ENCODE assay signal across 1 cellular context in the genomic region with DNA sequence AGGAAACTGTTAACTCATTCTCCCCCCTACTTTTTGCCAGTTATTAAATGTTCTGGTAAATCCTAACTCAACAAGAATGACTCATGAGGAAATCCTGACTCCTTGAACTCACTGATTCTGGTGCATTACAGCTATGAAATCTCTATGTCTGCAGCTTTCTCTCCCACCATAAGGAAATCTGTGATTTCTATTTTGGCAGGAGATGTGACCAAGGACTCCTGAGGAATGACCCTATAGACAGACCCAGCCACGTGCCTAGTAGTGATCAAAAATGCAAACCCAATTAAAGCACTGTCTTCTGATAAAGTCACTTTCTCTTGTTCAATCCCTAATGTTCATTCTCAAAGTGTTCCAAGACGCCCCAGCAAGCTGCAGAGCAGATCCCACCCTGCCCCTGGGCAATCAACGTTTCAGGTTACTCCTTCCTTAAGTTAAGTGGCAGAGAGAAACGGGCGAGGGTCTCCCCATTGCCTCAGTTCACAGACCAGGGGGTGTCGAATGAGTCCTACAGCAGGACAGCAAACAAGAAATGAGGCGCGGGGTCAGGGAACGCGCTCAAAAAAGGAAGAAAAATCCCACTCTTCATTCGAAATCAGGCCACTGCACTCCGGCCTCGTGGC.
A peak's percentile ranks its signal among the peaks of the same experiment; 100 is the strongest.
TF ChIP-seq lines count a peak whose summit lies in the region.

No MANE protein-coding gene starts in this region.

TF ChIP-seq in HepG2, 621 proteins besides CTCF, POLR2A, EP300 and RAD21 (continued from another document):
- TF ChIP-seq, protein P1, sequence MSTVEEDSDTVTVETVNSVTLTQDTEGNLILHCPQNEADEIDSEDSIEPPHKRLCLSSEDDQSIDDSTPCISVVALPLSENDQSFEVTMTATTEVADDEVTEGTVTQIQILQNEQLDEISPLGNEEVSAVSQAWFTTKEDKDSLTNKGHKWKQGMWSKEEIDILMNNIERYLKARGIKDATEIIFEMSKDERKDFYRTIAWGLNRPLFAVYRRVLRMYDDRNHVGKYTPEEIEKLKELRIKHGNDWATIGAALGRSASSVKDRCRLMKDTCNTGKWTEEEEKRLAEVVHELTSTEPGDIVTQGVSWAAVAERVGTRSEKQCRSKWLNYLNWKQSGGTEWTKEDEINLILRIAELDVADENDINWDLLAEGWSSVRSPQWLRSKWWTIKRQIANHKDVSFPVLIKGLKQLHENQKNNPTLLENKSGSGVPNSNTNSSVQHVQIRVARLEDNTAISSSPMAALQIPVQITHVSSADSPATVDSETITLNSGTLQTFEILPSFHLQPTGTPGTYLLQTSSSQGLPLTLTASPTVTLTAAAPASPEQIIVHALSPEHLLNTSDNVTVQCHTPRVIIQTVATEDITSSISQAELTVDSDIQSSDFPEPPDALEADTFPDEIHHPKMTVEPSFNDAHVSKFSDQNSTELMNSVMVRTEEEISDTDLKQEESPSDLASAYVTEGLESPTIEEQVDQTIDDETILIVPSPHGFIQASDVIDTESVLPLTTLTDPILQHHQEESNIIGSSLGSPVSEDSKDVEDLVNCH (CRISPR knock-in tag; IDR thresholded peaks at IDR 0.05) = 0 out of 2 replicates have a peak, but pooled peaks have one; percentile 20
- no peak for TF ChIP-seq MYPOP (CRISPR knock-in tag; IDR thresholded peaks at IDR 0.05)
- TF ChIP-seq ZNF296 (CRISPR knock-in tag; conservative IDR thresholded peaks at IDR 0.05) = no peak
- 0 out of 2 replicates have a peak, but pooled peaks have one; percentile 53 for TF ChIP-seq RARG (CRISPR knock-in tag; IDR thresholded peaks at IDR 0.05; ENCODE audit: low read depth)
- TF ChIP-seq, protein P2, sequence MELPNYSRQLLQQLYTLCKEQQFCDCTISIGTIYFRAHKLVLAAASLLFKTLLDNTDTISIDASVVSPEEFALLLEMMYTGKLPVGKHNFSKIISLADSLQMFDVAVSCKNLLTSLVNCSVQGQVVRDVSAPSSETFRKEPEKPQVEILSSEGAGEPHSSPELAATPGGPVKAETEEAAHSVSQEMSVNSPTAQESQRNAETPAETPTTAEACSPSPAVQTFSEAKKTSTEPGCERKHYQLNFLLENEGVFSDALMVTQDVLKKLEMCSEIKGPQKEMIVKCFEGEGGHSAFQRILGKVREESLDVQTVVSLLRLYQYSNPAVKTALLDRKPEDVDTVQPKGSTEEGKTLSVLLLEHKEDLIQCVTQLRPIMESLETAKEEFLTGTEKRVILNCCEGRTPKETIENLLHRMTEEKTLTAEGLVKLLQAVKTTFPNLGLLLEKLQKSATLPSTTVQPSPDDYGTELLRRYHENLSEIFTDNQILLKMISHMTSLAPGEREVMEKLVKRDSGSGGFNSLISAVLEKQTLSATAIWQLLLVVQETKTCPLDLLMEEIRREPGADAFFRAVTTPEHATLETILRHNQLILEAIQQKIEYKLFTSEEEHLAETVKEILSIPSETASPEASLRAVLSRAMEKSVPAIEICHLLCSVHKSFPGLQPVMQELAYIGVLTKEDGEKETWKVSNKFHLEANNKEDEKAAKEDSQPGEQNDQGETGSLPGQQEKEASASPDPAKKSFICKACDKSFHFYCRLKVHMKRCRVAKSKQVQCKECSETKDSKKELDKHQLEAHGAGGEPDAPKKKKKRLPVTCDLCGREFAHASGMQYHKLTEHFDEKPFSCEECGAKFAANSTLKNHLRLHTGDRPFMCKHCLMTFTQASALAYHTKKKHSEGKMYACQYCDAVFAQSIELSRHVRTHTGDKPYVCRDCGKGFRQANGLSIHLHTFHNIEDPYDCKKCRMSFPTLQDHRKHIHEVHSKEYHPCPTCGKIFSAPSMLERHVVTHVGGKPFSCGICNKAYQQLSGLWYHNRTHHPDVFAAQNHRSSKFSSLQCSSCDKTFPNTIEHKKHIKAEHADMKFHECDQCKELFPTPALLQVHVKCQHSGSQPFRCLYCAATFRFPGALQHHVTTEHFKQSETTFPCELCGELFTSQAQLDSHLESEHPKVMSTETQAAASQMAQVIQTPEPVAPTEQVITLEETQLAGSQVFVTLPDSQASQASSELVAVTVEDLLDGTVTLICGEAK (IDR thresholded peaks at IDR 0.05) = no peak
- TF ChIP-seq, protein P2 (CRISPR knock-in tag; IDR thresholded peaks at IDR 0.05) = 0 out of 2 replicates have a peak, but pooled peaks have one; percentile 15
- TF ChIP-seq POGZ (CRISPR knock-in tag; IDR thresholded peaks at IDR 0.05) = no peak
- TF ChIP-seq MTERF4 (CRISPR knock-in tag; IDR thresholded peaks at IDR 0.05) = no peak
